9 cellular contexts compared by ENCODE assay signal in genomic region chr2:166127217-166128155, GRCh38. TPM values are rescaled to one million over a fixed set of nuclear protein-coding genes. Genes with fewer than 3 reads are reported as not detected.
A peak's percentile ranks its signal among the peaks of the same experiment; 100 is the strongest.
DNase-seq lines count a peak whose midpoint lies in the region; ATAC-seq, FAIRE-seq and TF ChIP-seq lines count a peak whose summit lies in the region.
"Had no signal": no experiment of that assay in that cellular context is flagged by ENCODE, and none has a peak within 500 bp of the region (broad histone marks: within the 10 kb centered on the region; RNA-seq: fewer than 3 reads in every experiment).

Gene SCN1A, minus strand, starts transcription at chr2:166128020. Its CDS starts 54,399 bp downstream, at chr2:166073621.

- no peaks in the 10 kb centered on the region for H3K27me3 ChIP-seq in kidney epithelial cell (ENCODE audit: control insufficient read depth, insufficient read depth, low read length)

- DNase-seq in GDM1 (lab: John Stamatoyannopoulos, UW) (peak; percentile 5), NCI-H524 (lab: John Stamatoyannopoulos, UW) (peak; percentile 8 to 51), brain pericyte (ENCODE audit: low read depth, low spot score) (peak; percentile 22), kidney epithelial cell (ENCODE audit: low read depth) (peak; percentile 7), urothelium cell line (ENCODE audit: low spot score) (peak; percentile 27)

- H3K4me3 ChIP-seq in kidney epithelial cell (ENCODE audit: low read depth, low read length): no peak within 1 kb of the TSS

- FAIRE-seq in urothelium cell line (lab: Jason Lieb, UNC): no peak

- TF ChIP-seq CTCF in kidney epithelial cell (IDR thresholded peaks at IDR 0.05; ENCODE audit: insufficient read depth, low read length, poor library complexity, severe bottlenecking): peak; percentile 52

- no peaks in the 10 kb centered on the region for H3K36me3 ChIP-seq in kidney epithelial cell (ENCODE audit: control insufficient read depth, insufficient read depth, low read length)

- peak; percentile 40 for ATAC-seq in HG02981 (IDR thresholded peaks at IDR 0.05; ENCODE audit: unreplicated experiment)
- ATAC-seq in HG03571 (IDR thresholded peaks at IDR 0.05; ENCODE audit: unreplicated experiment): no peak
- ATAC-seq in GM19467 (IDR thresholded peaks at IDR 0.05; ENCODE audit: unreplicated experiment): no peak

RNA-seq across cellular contexts. Expression of gene SCN1A, which starts in this region (rescaled TPM):
- not detected in 2 replicates for total RNA-seq in kidney epithelial cell
- total RNA-seq: activated CD8-positive, alpha-beta memory T cell treated with anti-CD3 and anti-CD28 coated beads for 36 hours had no signal

Comparison
In these comparisons a context has a peak if more than half of its experiments do, and no peak if none do; other contexts are left out.
1. Peak in DNase-seq in kidney epithelial cell; RNA of the gene not detected or under 1 TPM.